9 cellular contexts compared by ENCODE assay signal in genomic region chr3:160825311-160825800, GRCh38.
"Had no signal": no experiment of that assay in that cellular context is flagged by ENCODE, and none has a peak within 500 bp of the region (broad histone marks: within the 10 kb centered on the region; RNA-seq: fewer than 3 reads in every experiment).

No MANE protein-coding gene starts in this region.

- H3K36me3 ChIP-seq: HAP-1 had no signal

- H3K4me3 ChIP-seq: GM23248, HAP-1 had no signal

- H3K36me3 Mint-ChIP-seq: IgD-negative memory B cell had no signal

- H3K27ac Mint-ChIP-seq: HFFc6, IgD-negative memory B cell had no signal

- H3K9me3 ChIP-seq: HAP-1 had no signal

- H3K4me1 Mint-ChIP-seq: IgD-negative memory B cell had no signal

- H3K9me3 Mint-ChIP-seq: HFFc6, IgD-negative memory B cell had no signal

- ATAC-seq: HCT116, HepG2 had no signal

- H3K9ac ChIP-seq: GM23248 had no signal

- H3K27me3 Mint-ChIP-seq: IgD-negative memory B cell had no signal

- H2AFZ ChIP-seq: GM23248 had no signal

- H3K4me3 Mint-ChIP-seq: HFFc6, IgD-negative memory B cell had no signal

- DNase-seq: GM23248, H7, HFFc6, KBM-7 had no signal

- H3K27ac ChIP-seq: GM23248, HL-60 had no signal
